Comparison of ENCODE assay signal across 24 cellular contexts in the genomic region with DNA sequence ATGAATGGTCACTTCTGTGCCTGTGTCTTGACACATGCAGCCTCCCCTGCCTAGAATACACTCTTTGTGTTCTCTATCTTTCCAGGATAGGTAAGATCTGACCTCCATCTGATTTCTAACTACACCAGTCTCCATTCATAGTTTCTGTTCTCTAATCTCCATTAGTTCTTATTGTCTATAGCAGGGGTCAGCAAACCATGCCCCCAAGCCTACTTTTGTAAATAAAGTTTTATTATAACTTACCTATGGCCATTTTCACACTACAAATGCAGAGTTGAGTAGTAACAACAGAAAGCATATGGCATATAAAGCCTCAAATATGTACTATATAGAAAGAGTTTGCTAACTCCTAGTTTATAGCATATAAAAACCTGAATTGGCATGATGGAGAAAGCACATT. TPM values are rescaled to one million over a fixed set of nuclear protein-coding genes. Genes with fewer than 3 reads are reported as not detected.
DNase-seq lines count a peak whose midpoint lies in the region; ATAC-seq, FAIRE-seq and TF ChIP-seq lines count a peak whose summit lies in the region.
"Had no signal": no experiment of that assay in that cellular context is flagged by ENCODE, and none has a peak within 500 bp of the region (broad histone marks: within the 10 kb centered on the region; RNA-seq: fewer than 3 reads in every experiment).

No MANE protein-coding gene starts in this region.

- H3K27me3 ChIP-seq in GM23338 (ENCODE audit: insufficient read depth): no peaks in the 10 kb centered on the region
- H3K27me3 ChIP-seq in GM12878 (replicated peaks in 1 of 2; ENCODE audit: control insufficient read depth in 2 of 2, insufficient read depth in 2 of 2, low read length in 1 of 2): no peaks in the 10 kb centered on the region
- no peaks in the 10 kb centered on the region for H3K27me3 ChIP-seq in dorsolateral prefrontal cortex
- H3K27me3 ChIP-seq in body of pancreas: no peaks in the 10 kb centered on the region
- H3K27me3 ChIP-seq: BLaER1 treated with 17β-estradiol and CSF1 and Interleukin-3, amounts not matched to agents 10 nM and 100 nM had no signal

- peak overlapping the region; percentile 43; the same call in 1 of the 2 replicates for H2AFZ ChIP-seq in GM23338
- H2AFZ ChIP-seq in GM12878 (ENCODE audit: control insufficient read depth, low read depth, low read length): no peak overlapping the region

- CTCF ChIA-PET in GM12878 (lab: Yijun Ruan, JAX): interaction anchor here (1.5 to 3.3 kb wide), 2 partner anchors 10 to 106 kb away, joined by 4 to 11 read pairs; no protein-coding TSS in a partner anchor

- no peaks in the 10 kb centered on the region for H3K4me1 ChIP-seq in GM23338 (ENCODE audit: insufficient read depth)
- H3K4me1 ChIP-seq in GM12878 (ENCODE audit: control insufficient read depth, insufficient read depth, low read length): peaks cover 7% of the 10 kb centered on the region; the same call in 1 of the 2 replicates
- H3K4me1 ChIP-seq in body of pancreas: no peaks in the 10 kb centered on the region
- H3K4me1 ChIP-seq: A549 had no signal

- ATAC-seq in GM23338 (no peak), GM12878 (peak; percentile 8; the same call in 2 of the 3 replicates), HG02571 (IDR thresholded peaks at IDR 0.05; ENCODE audit: unreplicated experiment) (no peak), body of pancreas (no peak)
- ATAC-seq: A549; CD8-positive, alpha-beta T cell had no signal

- RAD21 ChIA-PET in GM12878 (lab: Charles Lee; ENCODE audit: unreplicated experiment): interaction anchor here (1.3 to 1.6 kb wide), 2 partner anchors 10 to 11 kb away, joined by 3 to 7 read pairs; no protein-coding TSS in a partner anchor

- no peak for TF ChIP-seq EP300 in GM12878 (IDR thresholded peaks at IDR 0.05; ENCODE audit: borderline replicate concordance in 1 of 2, control insufficient read depth in 1 of 2, low read depth in 2 of 2, low read length in 2 of 2)

- FAIRE-seq in GM12878 (lab: Jason Lieb, UNC): no peak
- FAIRE-seq: A549, GM12891, GM19239 had no signal

- no peaks in the 10 kb centered on the region for H3K79me2 ChIP-seq in GM23338 (replicated peaks; ENCODE audit: insufficient read depth)
- H3K79me2 ChIP-seq in GM12878 (ENCODE audit: control insufficient read depth, insufficient read depth, low read length): no peaks in the 10 kb centered on the region

- POLR2A ChIA-PET in GM12878 (lab: Charles Lee): interaction anchor here (0.6 kb wide), 1 partner anchor 558 kb away, joined by 3 read pairs; no protein-coding TSS in a partner anchor

- no peaks in the 10 kb centered on the region for H3K9me3 Mint-ChIP-seq in GM23338
- H3K9me3 Mint-ChIP-seq: CD4-positive, alpha-beta T cell; CD8-positive, alpha-beta T cell had no signal

- no peak overlapping the region for H3K4me3 ChIP-seq in GM23338
- no peak overlapping the region for H3K4me3 ChIP-seq in GM12878
- H3K4me3 ChIP-seq in dorsolateral prefrontal cortex: no peak overlapping the region
- H3K4me3 ChIP-seq in body of pancreas: no peak overlapping the region
- H3K4me3 ChIP-seq: A549; BLaER1 treated with 17β-estradiol and CSF1 and Interleukin-3, amounts not matched to agents 10 nM and 100 nM had no signal

- SMC1A ChIA-PET in GM12878 (lab: Charles Lee; ENCODE audit: uncharacterized antibody, unreplicated experiment): interaction anchor here (1.3 to 2.6 kb wide), 2 partner anchors 10 to 73 kb away, joined by 3 to 14 read pairs; no protein-coding TSS in a partner anchor

- TF ChIP-seq POLR2A in GM12878 (IDR thresholded peaks at IDR 0.05; ENCODE audit: low read depth, low read length) (no peak), body of pancreas (IDR thresholded peaks at IDR 0.05) (no peak)

- H3K27ac ChIP-seq in GM23338 (ENCODE audit: low read depth) (no peak overlapping the region), GM12878 (ENCODE audit: control insufficient read depth, insufficient read depth) (no peak overlapping the region), dorsolateral prefrontal cortex (no peak overlapping the region), body of pancreas (no peak overlapping the region)
- H3K27ac ChIP-seq: 22Rv1; A549; BLaER1 treated with 17β-estradiol and CSF1 and Interleukin-3, amounts not matched to agents 10 nM and 100 nM; C4-2B had no signal

- H3K9me3 ChIP-seq in GM12878 (replicated peaks; ENCODE audit: control insufficient read depth, insufficient read depth, low read length): no peaks in the 10 kb centered on the region
- H3K9me3 ChIP-seq in body of pancreas: no peaks in the 10 kb centered on the region
- H3K9me3 ChIP-seq: A549 had no signal

- H3K36me3 Mint-ChIP-seq in GM23338 (ENCODE audit: low read depth): no peaks in the 10 kb centered on the region
- H3K36me3 Mint-ChIP-seq: CD8-positive, alpha-beta T cell had no signal

- no peaks in the 10 kb centered on the region for H3F3A ChIP-seq in GM23338 (replicated peaks; ENCODE audit: low read depth)

- no peak overlapping the region for H3K4me3 Mint-ChIP-seq in GM23338
- H3K4me3 Mint-ChIP-seq: B cell; CD4-positive, alpha-beta T cell; CD8-positive, alpha-beta T cell had no signal

- no peaks in the 10 kb centered on the region for H3K27me3 Mint-ChIP-seq in GM23338 (ENCODE audit: insufficient read depth, low read depth, poor library complexity)

- H3K9me2 ChIP-seq in GM23338 (ENCODE audit: insufficient read depth): no peaks in the 10 kb centered on the region

- in situ Hi-C loops in GM12878 (cut with MboI): no loop called here

- intact Hi-C loops in GM12878 (cut with micrococcal nuclease; ENCODE audit: unreplicated experiment) (no loop called here), dorsolateral prefrontal cortex (cut with DNase I) (no loop called here), body of pancreas (cut with DNase I) (no loop called here)

- H3K36me3 ChIP-seq in GM23338 (ENCODE audit: insufficient read depth): no peaks in the 10 kb centered on the region
- H3K36me3 ChIP-seq in GM12878 (ENCODE audit: control insufficient read depth in 2 of 2, insufficient read depth in 2 of 2, low read length in 1 of 2): no peaks in the 10 kb centered on the region
- H3K36me3 ChIP-seq in body of pancreas (replicated peaks in 1 of 2; ENCODE audit: insufficient read depth in 1 of 2, low read depth in 2 of 2): no peaks in the 10 kb centered on the region
- H3K36me3 ChIP-seq: BLaER1 treated with 17β-estradiol and CSF1 and Interleukin-3, amounts not matched to agents 10 nM and 100 nM had no signal

- no peak overlapping the region for H3K4me2 ChIP-seq in GM23338
- H3K4me2 ChIP-seq in GM12878 (ENCODE audit: control insufficient read depth, insufficient read depth): no peak overlapping the region
- H3K4me2 ChIP-seq: A549; BLaER1 treated with 17β-estradiol and CSF1 and Interleukin-3, amounts not matched to agents 10 nM and 100 nM had no signal

- H3K27ac Mint-ChIP-seq in GM23338: no peak overlapping the region
- H3K27ac Mint-ChIP-seq: B cell; CD4-positive, alpha-beta T cell; CD8-positive, alpha-beta T cell had no signal

- BruUV-seq in GM12878 (replicated peaks; lab: Mats Ljungman, UMichigan): no TSS peak

- TF ChIP-seq RAD21 in GM12878 (IDR thresholded peaks at IDR 0.05; ENCODE audit: insufficient read depth, low read depth, low read length): no peak

- no peaks in the 10 kb centered on the region for H4K20me1 ChIP-seq in GM23338 (replicated peaks; ENCODE audit: insufficient read depth)
- no peaks in the 10 kb centered on the region for H4K20me1 ChIP-seq in GM12878 (ENCODE audit: control insufficient read depth, insufficient read depth)
- H4K20me1 ChIP-seq: BLaER1 treated with 17β-estradiol and CSF1 and Interleukin-3, amounts not matched to agents 10 nM and 100 nM had no signal

- DNase-seq in COLO829 (ENCODE audit: low spot score) (peak; percentile 46), GM23338 (ENCODE audit: low spot score) (no peak), GM12878 (ENCODE audit: low read depth, low spot score) (no peak), dorsolateral prefrontal cortex (no peak), body of pancreas (no peak)
- DNase-seq: AML-193; CD4-positive, alpha-beta T cell; CD8-positive, alpha-beta T cell; COR-L47; DMS 273 treated with DMSO at 0.1 percent for 48 hours; DMS153; DMS53; DMS79; DND-41; EL; GDM1 had no signal

- H3K4me1 Mint-ChIP-seq in GM23338: no peaks in the 10 kb centered on the region
- H3K4me1 Mint-ChIP-seq: B cell had no signal

- TF ChIP-seq CTCF in GM23338 (conservative IDR thresholded peaks at IDR 0.05; ENCODE audit: low read depth in 2 of 2) (no peak), GM12878 (IDR thresholded peaks at IDR 0.05 in 2 of 3, conservative IDR thresholded peaks at IDR 0.05 in 1 of 3; ENCODE audit: control insufficient read depth in 2 of 3, extremely low read depth in 1 of 3, insufficient read depth in 1 of 3, low read depth in 3 of 3, low read length in 3 of 3) (no peak), dorsolateral prefrontal cortex (IDR thresholded peaks at IDR 0.05 in 54 of 56, conservative IDR thresholded peaks at IDR 0.05 in 2 of 56; ENCODE audit: low read depth in 1 of 56, partially characterized antibody in 56 of 56) (no peak), body of pancreas (IDR thresholded peaks at IDR 0.05) (no peak)

- H3K9ac ChIP-seq in GM12878 (ENCODE audit: control insufficient read depth, insufficient read depth, low read length): no peak overlapping the region
- H3K9ac ChIP-seq: BLaER1 treated with 17β-estradiol and CSF1 and Interleukin-3, amounts not matched to agents 10 nM and 100 nM had no signal

RNA-seq across cellular contexts. Expression of a gene that starts 37.6 kb away (rescaled TPM):
- total RNA-seq in GM23338 (2014; rRNA removed; shearing (Covaris generic)): 585 and 802 TPM in 2 replicates
- 1,933 and 1,942 TPM in 2 replicates for polyA plus RNA-seq in GM23338 (2016; fragmentation: Nextera tagmentation; extraction: Ambion mirVana)
- total RNA-seq in GM12878 (2013; cell fraction: nucleolus; rRNA removed): 40.8 and 40.9 TPM in 2 replicates
- total RNA-seq in GM12878 (2014; rRNA removed): 681 and 685 TPM in 2 replicates
- total RNA-seq in GM12878 (2014; rRNA removed; fragmentation: Illumina TruSeq; extraction: Trizol): 713 and 719 TPM in 2 replicates
- total RNA-seq in GM12878 (2021): 655 and 662 TPM in 2 replicates
- polyA plus RNA-seq in GM12878 (2011; ENCODE audit: low read depth): 554 TPM
- polyA plus RNA-seq in GM12878 (2011; rRNA removed): 1,077 and 1,299 TPM in 2 replicates
- polyA plus RNA-seq in GM12878 (2011; cell fraction: cytosol; rRNA removed): 834 and 852 TPM in 2 replicates
- 448 and 476 TPM in 2 replicates for polyA plus RNA-seq in GM12878 (2011; cell fraction: nucleus; rRNA removed)
- polyA plus RNA-seq in GM12878 (2012): 483 and 525 TPM in 2 replicates
- 548 and 652 TPM in 2 replicates for polyA plus RNA-seq in GM12878 (2014; fragmentation: Illumina TruSeq; extraction: Trizol)
- 1,000 to 10,000 TPM; 3,787 to 4,800 TPM for polyA plus RNA-seq in GM12878 (2014; fragmentation: Nextera tagmentation; extraction: Ambion mirVana)
- 670 and 724 TPM in 2 replicates for polyA plus RNA-seq in GM12878 (2014; rRNA removed)
- polyA plus RNA-seq in GM12878 (2016; fragmentation: Nextera tagmentation; extraction: Ambion mirVana): 1,000 to 10,000 TPM; 1,970 to 2,092 TPM
- 442 and 507 TPM in 2 replicates for polyA minus RNA-seq in GM12878 (2011; rRNA and poly(A)+ RNA removed)
- polyA minus RNA-seq in GM12878 (2011; cell fraction: cytosol; rRNA and poly(A)+ RNA removed): 145 and 155 TPM in 2 replicates
- 78.7 and 121 TPM in 2 replicates for polyA minus RNA-seq in GM12878 (2011; cell fraction: nucleus; rRNA and poly(A)+ RNA removed)
- 100 to 1,000 TPM in 101 of 120 experiments, 10 to 100 TPM in 19; 70.3 to 166 (median 124) TPM for total RNA-seq in dorsolateral prefrontal cortex
- total RNA-seq in body of pancreas: 10 to 100 TPM; 31.3 to 47.7 TPM

RNA-seq across cellular contexts. Expression of a gene that starts 41.3 kb away (rescaled TPM):
- total RNA-seq in GM23338 (2014; rRNA removed; shearing (Covaris generic)): 24.9 and 26.7 TPM in 2 replicates
- polyA plus RNA-seq in GM23338 (2016; fragmentation: Nextera tagmentation; extraction: Ambion mirVana) (27.3 and 29.3 TPM in 2 replicates), GM12878 (2011; rRNA removed) (38.9 and 81.1 TPM in 2 replicates), GM12878 (2014; fragmentation: Illumina TruSeq; extraction: Trizol) (21.4 and 24.5 TPM in 2 replicates), GM12878 (2014; fragmentation: Nextera tagmentation; extraction: Ambion mirVana) (10 to 100 TPM in 1 of 2 experiments, 1 to 10 TPM in 1; 9.5 to 13.3 TPM), GM12878 (2014; rRNA removed) (19.1 and 20.6 TPM in 2 replicates), GM12878 (2016; fragmentation: Nextera tagmentation; extraction: Ambion mirVana) (10 to 100 TPM; 44.1 to 49.2 TPM)
- total RNA-seq in GM12878 (2013; cell fraction: nucleolus; rRNA removed): 150 and 151 TPM in 2 replicates
- total RNA-seq in GM12878 (2014; rRNA removed) (23.2 and 26.6 TPM in 2 replicates), GM12878 (2014; rRNA removed; fragmentation: Illumina TruSeq; extraction: Trizol) (32.4 and 34.4 TPM in 2 replicates), GM12878 (2021) (35.4 and 37.8 TPM in 2 replicates), dorsolateral prefrontal cortex (100 to 1,000 TPM in 59 of 120 experiments, 10 to 100 TPM in 61; 61.3 to 136 (median 99.5) TPM), body of pancreas (10 to 100 TPM; 20.8 to 30.7 TPM)
- 5.6 TPM for polyA plus RNA-seq in GM12878 (2011; ENCODE audit: low read depth)
- 32.6 and 32.7 TPM in 2 replicates for polyA plus RNA-seq in GM12878 (2011; cell fraction: cytosol; rRNA removed)
- polyA plus RNA-seq in GM12878 (2011; cell fraction: nucleus; rRNA removed): 45.2 and 55.8 TPM in 2 replicates
- 24.1 and 24.9 TPM in 2 replicates for polyA plus RNA-seq in GM12878 (2012)
- polyA minus RNA-seq in GM12878 (2011; rRNA and poly(A)+ RNA removed): 39.9 and 41.0 TPM in 2 replicates
- 17.4 and 23.7 TPM in 2 replicates for polyA minus RNA-seq in GM12878 (2011; cell fraction: cytosol; rRNA and poly(A)+ RNA removed)
- polyA minus RNA-seq in GM12878 (2011; cell fraction: nucleus; rRNA and poly(A)+ RNA removed): 56.8 and 96.3 TPM in 2 replicates
